In the genomic region with DNA sequence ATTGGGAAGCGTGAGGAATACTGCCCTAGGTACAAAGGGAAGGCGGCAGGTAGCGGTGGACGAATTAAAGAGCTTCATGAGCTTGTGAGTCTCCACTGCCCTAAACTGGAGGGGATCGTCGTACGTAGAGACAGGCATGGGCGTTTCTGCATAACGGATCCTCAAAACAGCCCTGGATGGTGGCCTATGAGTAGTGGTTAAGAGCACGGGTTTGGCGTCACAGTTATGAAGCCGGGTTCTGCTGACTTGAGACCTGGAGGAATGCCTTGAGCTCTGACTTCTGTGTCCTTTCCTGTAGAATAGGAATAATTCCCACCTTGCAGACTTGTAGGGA, we compare ENCODE assay signal across 8 cellular contexts. TPM values are rescaled to one million over a fixed set of nuclear protein-coding genes. Genes with fewer than 3 reads are reported as not detected.
DNase-seq lines count a peak whose midpoint lies in the region; ATAC-seq and TF ChIP-seq lines count a peak whose summit lies in the region.

No MANE protein-coding gene starts in this region.

- peak overlapping the region; percentile 91 for H3K4me3 ChIP-seq in CD8-positive, alpha-beta memory T cell (ENCODE audit: low read length)
- H3K4me3 ChIP-seq in endodermal cell (ENCODE audit: low read length) (peak overlapping the region; percentile 98), tibial artery (peak overlapping the region; percentile 60 to 89)

- peak overlapping the region; percentile 91 to 100 (median 98) for H3K27ac Mint-ChIP-seq in CD8-positive, alpha-beta memory T cell
- H3K27ac Mint-ChIP-seq in endodermal cell (peak overlapping the region; percentile 96), naive B cell (peak overlapping the region; percentile 96 to 99 (median 98))

- H3K27me3 ChIP-seq in CD8-positive, alpha-beta memory T cell (ENCODE audit: insufficient read depth, low read length, poor library complexity, severe bottlenecking) = no peaks in the 10 kb centered on the region
- H3K27me3 ChIP-seq in endodermal cell (ENCODE audit: control insufficient read depth, insufficient read depth, low read length, poor library complexity, severe bottlenecking) (no peaks in the 10 kb centered on the region), tibial artery (no peaks in the 10 kb centered on the region)

- H3K27ac ChIP-seq in CD8-positive, alpha-beta memory T cell (ENCODE audit: low read depth, low read length) = peak overlapping the region; percentile 88
- H3K27ac ChIP-seq in VCaP = peak overlapping the region; percentile 96
- peak overlapping the region; percentile 100 for H3K27ac ChIP-seq in endodermal cell (ENCODE audit: low read depth, low read length)
- peak overlapping the region; percentile 87 to 99 for H3K27ac ChIP-seq in tibial artery

- H3K4me3 Mint-ChIP-seq in CD8-positive, alpha-beta memory T cell = peak overlapping the region; percentile 95 to 99 (median 96)
- peak overlapping the region; percentile 81 for H3K4me3 Mint-ChIP-seq in endodermal cell
- peak overlapping the region; percentile 91 to 100 (median 96) for H3K4me3 Mint-ChIP-seq in naive B cell

- 0 to 1% methylated on average over 7 to 12 of the region's 12 CpGs for WGBS in endodermal cell (ENCODE audit: insufficient coverage in 1 of 2, insufficient read length in 1 of 2), 2 experiments

- no peaks in the 10 kb centered on the region for H3K9me3 Mint-ChIP-seq in CD8-positive, alpha-beta memory T cell
- H3K9me3 Mint-ChIP-seq in endodermal cell (no peaks in the 10 kb centered on the region), naive B cell (no peaks in the 10 kb centered on the region)

- intact Hi-C loops in tibial artery (cut with DNase I; ENCODE audit: low total_unique reads) = no loop called here

- peaks cover 29 to 44% (median 38%) of the 10 kb centered on the region in 3 donors for H3K4me1 Mint-ChIP-seq in CD8-positive, alpha-beta memory T cell
- H3K4me1 Mint-ChIP-seq in endodermal cell (peaks cover 6% of the 10 kb centered on the region), naive B cell (peaks cover 25 to 57% (median 52%) of the 10 kb centered on the region in 3 donors)

- peak; percentile 25 to 32 for ATAC-seq in naive B cell (ENCODE audit: low read depth in 2 of 2)
- ATAC-seq in HG03457 (IDR thresholded peaks at IDR 0.05; ENCODE audit: unreplicated experiment) = no peak

- TF ChIP-seq CTCF in VCaP (conservative IDR thresholded peaks at IDR 0.05) = no peak
- no peak for TF ChIP-seq CTCF in endodermal cell (conservative IDR thresholded peaks at IDR 0.05)
- TF ChIP-seq CTCF in tibial artery (IDR thresholded peaks at IDR 0.05) = no peak

- DNase-seq in CD8-positive, alpha-beta memory T cell = peak in 4 of 5 donors; percentile 5 to 61 (median 26)
- peak; percentile 22 for DNase-seq in HPDE6-E6E7 (ENCODE audit: extremely low spot score)
- no peak for DNase-seq in endodermal cell
- DNase-seq in naive B cell = no peak
- no peak for DNase-seq in tibial artery
- DNase-seq in SKM-1 (lab: John Stamatoyannopoulos, UW; ENCODE audit: unreplicated experiment) = no peak

- peaks cover 29% of the 10 kb centered on the region for H3K4me1 ChIP-seq in CD8-positive, alpha-beta memory T cell (ENCODE audit: insufficient read depth, low read length)
- no peaks in the 10 kb centered on the region for H3K4me1 ChIP-seq in endodermal cell (ENCODE audit: control insufficient read depth, insufficient read depth, low read length)
- peaks cover 0 to 50% (median 16%) of the 10 kb centered on the region in 4 donors for H3K4me1 ChIP-seq in tibial artery

- CTCF ChIA-PET in CD8-positive, alpha-beta memory T cell (lab: Charles Lee) = interaction anchor here (1.2 to 5.7 kb wide), 4 partner anchors 23 to 67 kb away, joined by 4 to 78 read pairs (median 22); partner anchors contain the start of genes CPSF7, DDB1, SDHAF2 and TKFC

- POLR2A ChIA-PET in CD8-positive, alpha-beta memory T cell (lab: Charles Lee) = interaction anchor here (0.7 to 3.7 kb wide), 7 partner anchors 20 to 605 kb away, joined by 3 to 42 read pairs (median 8); partner anchors contain the start of genes CPSF7, DDB1, SDHAF2 and TKFC

- no peaks in the 10 kb centered on the region for H3K9me3 ChIP-seq in CD8-positive, alpha-beta memory T cell (ENCODE audit: low read length)
- H3K9me3 ChIP-seq in endodermal cell (ENCODE audit: control insufficient read depth, low read length) (no peaks in the 10 kb centered on the region), tibial artery (no peaks in the 10 kb centered on the region)

- H3K36me3 Mint-ChIP-seq in CD8-positive, alpha-beta memory T cell = peaks cover 0 to 49% (median 2%) of the 10 kb centered on the region in 3 donors
- H3K36me3 Mint-ChIP-seq in endodermal cell (ENCODE audit: low read depth) (peaks cover 35% of the 10 kb centered on the region), naive B cell (peaks cover 0 to 5% of the 10 kb centered on the region in 2 donors)

- peak overlapping the region; percentile 99 for H3K9ac ChIP-seq in endodermal cell (ENCODE audit: extremely low read depth, low read length, poor library complexity, severe bottlenecking)

- peaks cover 21% of the 10 kb centered on the region for H3K36me3 ChIP-seq in CD8-positive, alpha-beta memory T cell (ENCODE audit: insufficient read depth, low read length)
- H3K36me3 ChIP-seq in endodermal cell (ENCODE audit: control insufficient read depth, insufficient read depth, low read length) = peaks cover 40% of the 10 kb centered on the region
- H3K36me3 ChIP-seq in tibial artery = peaks cover 34 to 38% (median 35%) of the 10 kb centered on the region in 3 donors

- no peaks in the 10 kb centered on the region for H3K27me3 Mint-ChIP-seq in CD8-positive, alpha-beta memory T cell
- no peaks in the 10 kb centered on the region for H3K27me3 Mint-ChIP-seq in endodermal cell (ENCODE audit: insufficient read depth)
- H3K27me3 Mint-ChIP-seq in naive B cell = no peaks in the 10 kb centered on the region

RNA-seq across cellular contexts. Expression of gene TMEM138, which starts 0.3 kb away (rescaled TPM):
- total RNA-seq in CD8-positive, alpha-beta memory T cell = 10 to 100 TPM; 74.4 to 75.1 TPM
- polyA plus RNA-seq in CD8-positive, alpha-beta memory T cell = 54.3 TPM
- total RNA-seq in endodermal cell = 10 to 100 TPM; 26.5 to 29.3 TPM
- polyA plus RNA-seq in endodermal cell (2013, experiment 1 of 2) = 48.2 TPM
- polyA plus RNA-seq in endodermal cell (2013, experiment 2 of 2) = 44.3 TPM
- 10 to 100 TPM; 37.9 to 56.4 (median 41.9) TPM for polyA plus RNA-seq in naive B cell (ENCODE audit: low read depth in 6 of 6)

RNA-seq across cellular contexts. Expression of gene CYB561A3, which starts 0.8 kb away (rescaled TPM):
- 10 to 100 TPM; 53.0 to 53.7 TPM for total RNA-seq in CD8-positive, alpha-beta memory T cell
- 62.1 TPM for polyA plus RNA-seq in CD8-positive, alpha-beta memory T cell
- 10 to 100 TPM; 17.3 to 22.8 TPM for total RNA-seq in endodermal cell
- polyA plus RNA-seq in endodermal cell (2013, experiment 1 of 2) = 9.4 TPM
- polyA plus RNA-seq in endodermal cell (2013, experiment 2 of 2) = 10.8 TPM
- polyA plus RNA-seq in naive B cell (ENCODE audit: low read depth in 6 of 6) = 1,000 to 10,000 TPM; 1,105 to 1,945 (median 1,251) TPM

RNA-seq across cellular contexts. Expression of gene TKFC, which starts 29.5 kb away (rescaled TPM):
- 10 to 100 TPM; 66.8 to 72.4 TPM for total RNA-seq in CD8-positive, alpha-beta memory T cell
- 31.8 TPM for polyA plus RNA-seq in CD8-positive, alpha-beta memory T cell
- total RNA-seq in endodermal cell = 100 to 1,000 TPM in 1 of 2 donors, 10 to 100 TPM in 1; 93.7 to 116 TPM
- polyA plus RNA-seq in endodermal cell (2013, experiment 1 of 2) = 54.4 TPM
- 47.1 TPM for polyA plus RNA-seq in endodermal cell (2013, experiment 2 of 2)
- polyA plus RNA-seq in naive B cell (ENCODE audit: low read depth in 6 of 6) = 10 to 100 TPM; 38.3 to 62.2 (median 46.4) TPM

RNA-seq across cellular contexts. Expression of gene DDB1, which starts 29.6 kb away (rescaled TPM):
- total RNA-seq in CD8-positive, alpha-beta memory T cell = 100 to 1,000 TPM; 302 to 307 TPM
- 120 TPM for polyA plus RNA-seq in CD8-positive, alpha-beta memory T cell
- 100 to 1,000 TPM; 244 to 251 TPM for total RNA-seq in endodermal cell
- polyA plus RNA-seq in endodermal cell (2013, experiment 1 of 2) = 177 TPM
- polyA plus RNA-seq in endodermal cell (2013, experiment 2 of 2) = 161 TPM
- polyA plus RNA-seq in naive B cell (ENCODE audit: low read depth in 6 of 6) = 100 to 1,000 TPM; 103 to 177 (median 111) TPM

RNA-seq across cellular contexts. Expression of gene TMEM216, which starts 29.9 kb away (rescaled TPM):
- total RNA-seq in CD8-positive, alpha-beta memory T cell = 10 to 100 TPM; 16.8 to 17.5 TPM
- polyA plus RNA-seq in CD8-positive, alpha-beta memory T cell = 53.2 TPM
- total RNA-seq in endodermal cell = 10 to 100 TPM; 22.6 to 26.6 TPM
- 33.1 TPM for polyA plus RNA-seq in endodermal cell (2013, experiment 1 of 2)
- polyA plus RNA-seq in endodermal cell (2013, experiment 2 of 2) = 25.2 TPM
- 10 to 100 TPM; 36.4 to 76.6 (median 65.0) TPM for polyA plus RNA-seq in naive B cell (ENCODE audit: low read depth in 6 of 6)

Comparison
In these comparisons a context has a peak if more than half of its experiments do, and no peak if none do; other contexts are left out.
1. DNase-seq: peak in CD8-positive, alpha-beta memory T cell (4 of 5) and HPDE6-E6E7 (single experiment); none in endodermal cell (single experiment), naive B cell (single experiment), tibial artery (0 of 2) and SKM-1 (single experiment).
2. Peak in every context shown above with its lines, with median percentiles within 50 percentile points of each other: H3K27ac ChIP-seq, H3K4me3 ChIP-seq, H3K27ac Mint-ChIP-seq and H3K4me3 Mint-ChIP-seq.